1 cellular context compared by ENCODE assay signal in genomic region chr15:40282144-40282869, GRCh38.
TF ChIP-seq lines count a peak whose summit lies in the region.

No MANE protein-coding gene starts in this region.

TF ChIP-seq in neural cell, 6 proteins besides CTCF, POLR2A, EP300 and RAD21 (continued from another document):
- peak; percentile 46 for TF ChIP-seq SMC3 (conservative IDR thresholded peaks at IDR 0.05; ENCODE audit: poor library complexity)
- TF ChIP-seq POLR2AphosphoS5 (IDR thresholded peaks at IDR 0.05), result peak; percentile 11
